In genomic region chr17:41521574-41522261, GRCh38 we compare ENCODE assay signal across 10 cellular contexts. TPM values are rescaled to one million over a fixed set of nuclear protein-coding genes. Genes with fewer than 3 reads are reported as not detected.
DNase-seq lines count a peak whose midpoint lies in the region; ATAC-seq, FAIRE-seq and TF ChIP-seq lines count a peak whose summit lies in the region.
"Had no signal": no experiment of that assay in that cellular context is flagged by ENCODE, and none has a peak within 500 bp of the region (broad histone marks: within the 10 kb centered on the region; RNA-seq: fewer than 3 reads in every experiment).

No MANE protein-coding gene starts in this region.

- intact Hi-C loops in dorsolateral prefrontal cortex (cut with DNase I), result no loop called here

- no peak for TF ChIP-seq EP300 in A549 (IDR thresholded peaks at IDR 0.05)

- H3K27me3 ChIP-seq in dorsolateral prefrontal cortex, result peaks cover 0 to 23% (median 2%) of the 10 kb centered on the region in 45 donors

- CTCF ChIA-PET in A549 (lab: Yijun Ruan, JAX), result interaction anchor here (0.6 to 3.6 kb wide), 10 partner anchors 9 to 817 kb away, joined by 3 to 35 read pairs (median 4); no protein-coding TSS in a partner anchor

- WGBS in A549 (ENCODE audit: missing lambda C conversion rate), result 31% methylated on average over 6 of the region's 6 CpGs

- H3K4me2 ChIP-seq in A549, result peak overlapping the region; percentile 61

- no peak for TF ChIP-seq POLR2A in A549 (IDR thresholded peaks at IDR 0.05; ENCODE audit: low read length)

- H3K4me1 ChIP-seq in A549, result peaks cover 29% of the 10 kb centered on the region
- H3K4me1 ChIP-seq: sigmoid colon had no signal

- peak; percentile 63 for FAIRE-seq in A549 (lab: Jason Lieb, UNC)

- TF ChIP-seq RAD21 in A549 (conservative IDR thresholded peaks at IDR 0.05 in 1 of 2, IDR thresholded peaks at IDR 0.05 in 1 of 2), result no peak

- in situ Hi-C loops in astrocyte of the spinal cord (cut with HindIII; ENCODE audit: low sequenced_read_pairs), result no loop called here

- H3K9me3 ChIP-seq in A549, result no peaks in the 10 kb centered on the region
- H3K9me3 ChIP-seq: sigmoid colon had no signal

- no peak for TF ChIP-seq CTCF in A549 (IDR thresholded peaks at IDR 0.05)
- TF ChIP-seq CTCF in astrocyte of the spinal cord (IDR thresholded peaks at IDR 0.05; ENCODE audit: low read depth, low read length), result no peak
- no peak for TF ChIP-seq CTCF in coronary artery (IDR thresholded peaks at IDR 0.05)
- TF ChIP-seq CTCF in dorsolateral prefrontal cortex (IDR thresholded peaks at IDR 0.05 in 54 of 56, conservative IDR thresholded peaks at IDR 0.05 in 2 of 56; ENCODE audit: low read depth in 1 of 56, partially characterized antibody in 56 of 56), result no peak

- POLR2A ChIA-PET in A549 (lab: Yijun Ruan, JAX), result interaction anchor here (0.7 to 1.6 kb wide), 3 partner anchors 27 to 771 kb away, joined by 3 to 4 read pairs (median 4); partner anchors contain the start of gene EIF1

- H3K4me3 ChIP-seq in A549 (no peak overlapping the region), astrocyte of the spinal cord (ENCODE audit: low read depth, low read length) (no peak overlapping the region), coronary artery (no peak overlapping the region), dorsolateral prefrontal cortex (no peak overlapping the region)
- H3K4me3 ChIP-seq: sigmoid colon had no signal

- DNase-seq in A549 (ENCODE audit: low read depth in 1 of 2, low spot score in 1 of 2) (peak; percentile 76 to 83), HPDE6-E6E7 (ENCODE audit: extremely low spot score) (peak; percentile 78), astrocyte of the spinal cord (ENCODE audit: low read depth, low spot score) (peak; percentile 80), left kidney (ENCODE audit: low read depth, low spot score) (peak; percentile 58), SK-N-DZ (ENCODE audit: low spot score) (no peak), coronary artery (ENCODE audit: low spot score) (no peak), dorsolateral prefrontal cortex (no peak)
- no peak for DNase-seq in central memory CD4-positive, alpha-beta T cell
- DNase-seq: DND-41, sigmoid colon had no signal

- H3K27ac ChIP-seq in A549 (peak overlapping the region; percentile 60 to 82), coronary artery (no peak overlapping the region), dorsolateral prefrontal cortex (no peak overlapping the region)
- H3K27ac ChIP-seq: sigmoid colon had no signal

- peak; percentile 52 to 78; a peak in 5 of 6 replicates for ATAC-seq in A549

TF ChIP-seq in A549, 52 proteins besides CTCF, POLR2A, EP300 and RAD21 (continues in another document):
- TF ChIP-seq FOSL2 (IDR thresholded peaks at IDR 0.05) (no peak), FOSL2 (CRISPR knock-in tag; IDR thresholded peaks at IDR 0.05) (peak; percentile 79), ATOH8 (CRISPR knock-in tag; IDR thresholded peaks at IDR 0.05; ENCODE audit: low read depth) (no peak), GATA3 (IDR thresholded peaks at IDR 0.05; ENCODE audit: borderline replicate concordance) (no peak), EHF (CRISPR knock-in tag; IDR thresholded peaks at IDR 0.05) (no peak), NPAS2 (CRISPR knock-in tag; IDR thresholded peaks at IDR 0.05; ENCODE audit: borderline replicate concordance) (no peak), E2F6 (IDR thresholded peaks at IDR 0.05; ENCODE audit: borderline replicate concordance, low read depth) (no peak), ZFP36 (IDR thresholded peaks at IDR 0.05; ENCODE audit: borderline replicate concordance, partially characterized antibody) (no peak), MAFK (IDR thresholded peaks at IDR 0.05; ENCODE audit: partially characterized antibody) (peak; percentile 1), HMGXB4 (CRISPR knock-in tag; IDR thresholded peaks at IDR 0.05; ENCODE audit: borderline replicate concordance) (no peak), RCOR1 (IDR thresholded peaks at IDR 0.05; ENCODE audit: low read depth, low read length) (peak; percentile 69; the same call in 1 of the 2 replicates), MAZ (IDR thresholded peaks at IDR 0.05; ENCODE audit: borderline replicate concordance, low read depth, low read length) (no peak), HOXA7 (CRISPR knock-in tag; IDR thresholded peaks at IDR 0.05) (no peak), SMC3 (IDR thresholded peaks at IDR 0.05) (no peak), HOXB13 (CRISPR knock-in tag; IDR thresholded peaks at IDR 0.05; ENCODE audit: low read depth) (no peak; the same call in 1 of the 2 replicates)

RNA-seq across cellular contexts. Expression of gene KRT15, which starts 3.0 kb away (rescaled TPM):
- 2.1 and 2.6 TPM in 2 replicates for polyA plus RNA-seq in A549 (2011; rRNA removed)
- 2.3 and 3.1 TPM in 2 replicates for polyA plus RNA-seq in A549 (2012; cell fraction: cytosol; rRNA removed)
- polyA plus RNA-seq in A549 (2012; cell fraction: nucleus; rRNA removed), result 3.9 and 4.0 TPM in 2 replicates
- 0.54 to 1.4 TPM (median 0.62 TPM) in 3 replicates for polyA plus RNA-seq in A549 (2017; fragmentation: RNase III; extraction: RNeasy Plus Mini Kit Qiagen cat#74134 plus additional on column Dnase treatment)
- 0.15 and 0.74 TPM in 2 replicates for polyA minus RNA-seq in A549 (2011; rRNA and poly(A)+ RNA removed)
- not detected in 2 replicates for polyA plus RNA-seq in SK-N-DZ (2014; cell fraction: cytosol; rRNA removed)
- not detected in 2 replicates for polyA plus RNA-seq in SK-N-DZ (2014; cell fraction: nucleus; rRNA removed)
- 1 to 10 TPM in 4 of 120 experiments, under 1 TPM in 10, not detected in 106; 0.09 to 1.3 (median 0.78) TPM for total RNA-seq in dorsolateral prefrontal cortex
- total RNA-seq: sigmoid colon had no signal

RNA-seq across cellular contexts. Expression of gene KRT19, which starts 6.4 kb away (rescaled TPM):
- polyA plus RNA-seq in A549 (2011; rRNA removed) (23.8 and 26.2 TPM in 2 replicates), A549 (2017; fragmentation: RNase III; extraction: RNeasy Plus Mini Kit Qiagen cat#74134 plus additional on column Dnase treatment) (27.8 to 31.2 TPM (median 29.9 TPM) in 3 replicates)
- 36.8 and 37.2 TPM in 2 replicates for polyA plus RNA-seq in A549 (2012; cell fraction: cytosol; rRNA removed)
- polyA plus RNA-seq in A549 (2012; cell fraction: nucleus; rRNA removed), result 83.7 and 109 TPM in 2 replicates
- polyA minus RNA-seq in A549 (2011; rRNA and poly(A)+ RNA removed), result 22.9 and 27.2 TPM in 2 replicates
- 1.1 and 1.3 TPM in 2 replicates for polyA plus RNA-seq in SK-N-DZ (2014; cell fraction: cytosol; rRNA removed)
- polyA plus RNA-seq in SK-N-DZ (2014; cell fraction: nucleus; rRNA removed), result 0.32 and 2.0 TPM in 2 replicates
- total RNA-seq in dorsolateral prefrontal cortex, result 10 to 100 TPM in 1 of 120 experiments, 1 to 10 TPM in 78, under 1 TPM in 26, not detected in 15; 0.34 to 13.9 (median 1.5) TPM

RNA-seq across cellular contexts. Expression of gene KRT13, which starts 16.3 kb away (rescaled TPM):
- 0.06 and 0.08 TPM in 2 replicates for polyA plus RNA-seq in A549 (2011; rRNA removed)
- polyA plus RNA-seq in A549 (2012; cell fraction: cytosol; rRNA removed), result 0.03 and 0.05 TPM in 2 replicates
- polyA plus RNA-seq in A549 (2012; cell fraction: nucleus; rRNA removed), result 0.17 TPM in 1 of 2 replicates, not detected in the other
- polyA plus RNA-seq in A549 (2017; fragmentation: RNase III; extraction: RNeasy Plus Mini Kit Qiagen cat#74134 plus additional on column Dnase treatment), result not detected in 3 replicates
- polyA minus RNA-seq in A549 (2011; rRNA and poly(A)+ RNA removed), result not detected in 2 replicates
- polyA plus RNA-seq in SK-N-DZ (2014; cell fraction: cytosol; rRNA removed), result not detected in 2 replicates
- polyA plus RNA-seq in SK-N-DZ (2014; cell fraction: nucleus; rRNA removed), result not detected in 2 replicates
- total RNA-seq in dorsolateral prefrontal cortex, result 1 to 10 TPM in 2 of 120 experiments, under 1 TPM in 1, not detected in 117; 0.70 to 1.8 (median 1.2) TPM

RNA-seq across cellular contexts. Expression of gene KRT36, which starts 32.0 kb away (rescaled TPM):
- polyA plus RNA-seq in A549 (2011; rRNA removed) (not detected in 2 replicates), A549 (2017; fragmentation: RNase III; extraction: RNeasy Plus Mini Kit Qiagen cat#74134 plus additional on column Dnase treatment) (not detected in 3 replicates)
- polyA plus RNA-seq in A549 (2012; cell fraction: cytosol; rRNA removed), result not detected in 2 replicates
- not detected in 2 replicates for polyA plus RNA-seq in A549 (2012; cell fraction: nucleus; rRNA removed)
- not detected in 2 replicates for polyA minus RNA-seq in A549 (2011; rRNA and poly(A)+ RNA removed)
- not detected in 2 replicates for polyA plus RNA-seq in SK-N-DZ (2014; cell fraction: cytosol; rRNA removed)
- not detected in 2 replicates for polyA plus RNA-seq in SK-N-DZ (2014; cell fraction: nucleus; rRNA removed)
- total RNA-seq in dorsolateral prefrontal cortex, result not detected

RNA-seq across cellular contexts. Expression of gene KRT35, which starts 40.8 kb away (rescaled TPM):
- not detected in 2 replicates for polyA plus RNA-seq in A549 (2011; rRNA removed)
- not detected in 2 replicates for polyA plus RNA-seq in A549 (2012; cell fraction: cytosol; rRNA removed)
- not detected in 2 replicates for polyA plus RNA-seq in A549 (2012; cell fraction: nucleus; rRNA removed)
- polyA plus RNA-seq in A549 (2017; fragmentation: RNase III; extraction: RNeasy Plus Mini Kit Qiagen cat#74134 plus additional on column Dnase treatment), result not detected in 3 replicates
- not detected in 2 replicates for polyA minus RNA-seq in A549 (2011; rRNA and poly(A)+ RNA removed)
- not detected in 2 replicates for polyA plus RNA-seq in SK-N-DZ (2014; cell fraction: cytosol; rRNA removed)
- polyA plus RNA-seq in SK-N-DZ (2014; cell fraction: nucleus; rRNA removed), result not detected in 2 replicates
- total RNA-seq in dorsolateral prefrontal cortex, result not detected
- total RNA-seq: sigmoid colon had no signal
- polyA plus RNA-seq: sigmoid colon had no signal

Comparison
In these comparisons a context has a peak if more than half of its experiments do, and no peak if none do; other contexts are left out.
1. DNase-seq: peak in A549 (2 of 2), HPDE6-E6E7 (single experiment), astrocyte of the spinal cord (single experiment) and left kidney (single experiment); none in SK-N-DZ (single experiment), coronary artery (single experiment), dorsolateral prefrontal cortex (0 of 10) and central memory CD4-positive, alpha-beta T cell (single experiment).
2. H3K27ac ChIP-seq: peak in A549 (2 of 2); none in coronary artery (0 of 2) and dorsolateral prefrontal cortex (0 of 59).